In genomic region chr1:232557096-232557495, GRCh38 we compare ENCODE assay signal across 14 cellular contexts.
"Had no signal": no experiment of that assay in that cellular context is flagged by ENCODE, and none has a peak within 500 bp of the region (broad histone marks: within the 10 kb centered on the region; RNA-seq: fewer than 3 reads in every experiment).

No MANE protein-coding gene starts in this region.

- DNase-seq: activated CD4-positive, alpha-beta T cell treated with anti-CD3 and anti-CD28 coated beads for 4 hours; activated CD8-positive, alpha-beta memory T cell treated with anti-CD3 and anti-CD28 coated beads, Interleukin-2, amount 50 U/mL, for 4 hours; activated CD8-positive, alpha-beta T cell treated with anti-CD3 and anti-CD28 coated beads for 36 hours; activated T-cell treated with anti-CD3 and anti-CD28 coated beads, Interleukin-2, amount 50 U/mL, for 72 hours; dermis blood vessel endothelial cell; foreskin keratinocyte; head of caudate nucleus; naive thymus-derived CD8-positive, alpha-beta T cell; occipital lobe; psoas muscle; stimulated activated CD4-positive, alpha-beta T cell treated with anti-CD3 and anti-CD28 coated beads, Interleukin-4, amount 100 ng/mL, for 1 hour; stimulated activated CD8-positive, alpha-beta memory T cell treated with anti-CD3 and anti-CD28 coated beads, Interleukin-4, amount 100 ng/mL, for 48 hours; testis had no signal

- H3K27me3 ChIP-seq: foreskin keratinocyte, testis had no signal

- H3K4me1 ChIP-seq: foreskin keratinocyte had no signal

- H3K9me3 ChIP-seq: psoas muscle, testis had no signal

- H3K27ac ChIP-seq: foreskin keratinocyte, testis had no signal

- H3K4me3 ChIP-seq: psoas muscle, testis had no signal

- ATAC-seq: activated CD8-positive, alpha-beta T cell treated with anti-CD3 and anti-CD28 coated beads for 36 hours; foreskin keratinocyte; naive thymus-derived CD8-positive, alpha-beta T cell; SK-N-SH treated with all-trans-retinoic acid at 6 μM for 48 hours had no signal
